ENCODE assay signal across 9 cellular contexts in the genomic region with DNA sequence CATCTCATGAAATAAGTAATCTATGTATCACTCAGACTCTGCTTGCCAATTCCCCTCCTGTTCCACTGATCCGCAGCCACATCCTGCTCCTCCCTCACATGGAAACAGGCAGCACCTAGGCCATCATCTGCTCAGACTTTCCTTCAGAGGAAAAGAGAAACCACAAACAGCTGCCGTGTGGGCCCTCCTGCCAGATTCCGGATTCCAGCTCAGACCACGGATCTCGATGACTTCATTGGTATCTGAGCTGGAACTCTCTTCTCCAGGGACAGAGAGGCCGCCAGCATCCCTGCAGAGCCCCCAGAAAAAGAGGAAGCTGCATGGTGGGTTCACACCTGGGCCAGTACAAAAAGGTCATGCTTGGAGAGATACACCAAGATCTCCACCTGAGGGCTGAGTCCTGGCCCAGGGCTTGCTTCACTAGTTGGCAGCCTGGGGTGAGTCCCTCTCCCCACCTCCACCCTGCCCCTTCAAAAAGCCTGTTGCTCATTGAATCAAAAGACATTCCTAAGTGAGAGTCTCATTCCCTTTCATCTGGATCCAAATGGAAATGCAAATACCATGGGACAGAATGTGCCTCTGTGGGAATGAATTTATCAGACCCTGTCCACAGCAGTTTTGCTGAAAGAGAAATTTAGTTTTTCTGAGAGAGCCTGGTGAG. TPM values are rescaled to one million over a fixed set of nuclear protein-coding genes. Genes with fewer than 3 reads are reported as not detected.
A peak's percentile ranks its signal among the peaks of the same experiment; 100 is the strongest.
DNase-seq lines count a peak whose midpoint lies in the region; ATAC-seq and TF ChIP-seq lines count a peak whose summit lies in the region.
"Had no signal": no experiment of that assay in that cellular context is flagged by ENCODE, and none has a peak within 500 bp of the region (broad histone marks: within the 10 kb centered on the region; RNA-seq: fewer than 3 reads in every experiment).

No MANE protein-coding gene starts in this region.

- H3K4me1 Mint-ChIP-seq in endodermal cell, result peaks cover 6% of the 10 kb centered on the region
- H3K4me1 Mint-ChIP-seq in type B pancreatic cell (ENCODE audit: unreplicated experiment), result peaks cover 26% of the 10 kb centered on the region

- TF ChIP-seq CTCF in endodermal cell (conservative IDR thresholded peaks at IDR 0.05) (no peak), type B pancreatic cell (conservative IDR thresholded peaks at IDR 0.05) (no peak), colonic mucosa (IDR thresholded peaks at IDR 0.05) (no peak)

- H3K27me3 ChIP-seq in endodermal cell (ENCODE audit: control insufficient read depth, insufficient read depth, low read length, poor library complexity, severe bottlenecking), result peaks cover 60% of the 10 kb centered on the region
- H3K27me3 ChIP-seq in colonic mucosa, result no peaks in the 10 kb centered on the region
- H3K27me3 ChIP-seq: cardiac muscle cell had no signal

- H3K4me3 ChIP-seq in endodermal cell (ENCODE audit: low read length) (no peak overlapping the region), colonic mucosa (no peak overlapping the region)
- H3K4me3 ChIP-seq: cardiac muscle cell had no signal

- no peaks in the 10 kb centered on the region for H3K4me1 ChIP-seq in endodermal cell (ENCODE audit: control insufficient read depth, insufficient read depth, low read length)
- peaks cover 3% of the 10 kb centered on the region for H3K4me1 ChIP-seq in colonic mucosa

- intact Hi-C loops in colonic mucosa (cut with DNase I), result loop anchor here (5.0 to 10.0 kb wide), 2 partner anchors 81 to 129 kb away; no protein-coding TSS in a partner anchor

- H3K9me3 ChIP-seq in endodermal cell (ENCODE audit: control insufficient read depth, low read length) (no peaks in the 10 kb centered on the region), colonic mucosa (no peaks in the 10 kb centered on the region)

- H3K27ac Mint-ChIP-seq in endodermal cell (no peak overlapping the region), type B pancreatic cell (no peak overlapping the region)

- DNase-seq in AG08395 (ENCODE audit: low spot score), result peak; percentile 91
- peak; percentile 99 for DNase-seq in H4 (ENCODE audit: low spot score)
- DNase-seq in endodermal cell, result peak; percentile 72
- peak; percentile 22 for DNase-seq in stimulated activated CD4-positive, alpha-beta T cell treated with anti-CD3 and anti-CD28 coated beads, Interleukin-4, amount 100 ng/mL, for 24 hours
- no peak for DNase-seq in type B pancreatic cell (ENCODE audit: extremely low spot score, unreplicated experiment)
- DNase-seq in colonic mucosa, result no peak

- no peak overlapping the region for H3K9ac ChIP-seq in endodermal cell (ENCODE audit: extremely low read depth, low read length, poor library complexity, severe bottlenecking)
- no peak overlapping the region for H3K9ac ChIP-seq in colonic mucosa (ENCODE audit: low read depth in 2 of 2, low read length in 2 of 2)

- H3K9me3 Mint-ChIP-seq in endodermal cell (no peaks in the 10 kb centered on the region), type B pancreatic cell (no peaks in the 10 kb centered on the region)

- ATAC-seq in SK-N-SH treated with all-trans-retinoic acid at 6 μM for 48 hours (peak; percentile 83), HG02759 (IDR thresholded peaks at IDR 0.05; ENCODE audit: unreplicated experiment) (no peak)

- H3K36me3 Mint-ChIP-seq in endodermal cell (ENCODE audit: low read depth) (no peaks in the 10 kb centered on the region), type B pancreatic cell (no peaks in the 10 kb centered on the region)

- H3K4me3 Mint-ChIP-seq in endodermal cell (no peak overlapping the region), type B pancreatic cell (no peak overlapping the region)

- no peak overlapping the region for H3K27ac ChIP-seq in endodermal cell (ENCODE audit: low read depth, low read length)
- no peak overlapping the region for H3K27ac ChIP-seq in colonic mucosa
- H3K27ac ChIP-seq: cardiac muscle cell had no signal

- WGBS in endodermal cell (ENCODE audit: insufficient coverage in 1 of 2, insufficient read length in 1 of 2), 2 experiments, result 75 to 82% methylated on average over 6 of the region's 6 CpGs

- peaks cover 81% of the 10 kb centered on the region for H3K27me3 Mint-ChIP-seq in endodermal cell (ENCODE audit: insufficient read depth)
- peaks cover 13% of the 10 kb centered on the region for H3K27me3 Mint-ChIP-seq in type B pancreatic cell

- H3K36me3 ChIP-seq in endodermal cell (ENCODE audit: control insufficient read depth, insufficient read depth, low read length) (no peaks in the 10 kb centered on the region), colonic mucosa (no peaks in the 10 kb centered on the region)
- H3K36me3 ChIP-seq: cardiac muscle cell had no signal

TF ChIP-seq in SK-N-SH treated with all-trans-retinoic acid at 6 μM for 48 hours, 23 proteins besides CTCF, POLR2A, EP300 and RAD21:
- TF ChIP-seq, protein P1, sequence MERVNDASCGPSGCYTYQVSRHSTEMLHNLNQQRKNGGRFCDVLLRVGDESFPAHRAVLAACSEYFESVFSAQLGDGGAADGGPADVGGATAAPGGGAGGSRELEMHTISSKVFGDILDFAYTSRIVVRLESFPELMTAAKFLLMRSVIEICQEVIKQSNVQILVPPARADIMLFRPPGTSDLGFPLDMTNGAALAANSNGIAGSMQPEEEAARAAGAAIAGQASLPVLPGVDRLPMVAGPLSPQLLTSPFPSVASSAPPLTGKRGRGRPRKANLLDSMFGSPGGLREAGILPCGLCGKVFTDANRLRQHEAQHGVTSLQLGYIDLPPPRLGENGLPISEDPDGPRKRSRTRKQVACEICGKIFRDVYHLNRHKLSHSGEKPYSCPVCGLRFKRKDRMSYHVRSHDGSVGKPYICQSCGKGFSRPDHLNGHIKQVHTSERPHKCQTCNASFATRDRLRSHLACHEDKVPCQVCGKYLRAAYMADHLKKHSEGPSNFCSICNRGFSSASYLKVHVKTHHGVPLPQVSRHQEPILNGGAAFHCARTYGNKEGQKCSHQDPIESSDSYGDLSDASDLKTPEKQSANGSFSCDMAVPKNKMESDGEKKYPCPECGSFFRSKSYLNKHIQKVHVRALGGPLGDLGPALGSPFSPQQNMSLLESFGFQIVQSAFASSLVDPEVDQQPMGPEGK (CRISPR knock-in tag; IDR thresholded peaks at IDR 0.05; ENCODE audit: borderline replicate concordance), result no peak
- TF ChIP-seq PPARA (CRISPR knock-in tag; IDR thresholded peaks at IDR 0.05; ENCODE audit: borderline replicate concordance) (no peak), TOX (CRISPR knock-in tag; IDR thresholded peaks at IDR 0.05; ENCODE audit: borderline replicate concordance) (no peak), GLIS3 (CRISPR knock-in tag; IDR thresholded peaks at IDR 0.05) (no peak), ESRRG (CRISPR knock-in tag; IDR thresholded peaks at IDR 0.05) (no peak), ISL1 (CRISPR knock-in tag; IDR thresholded peaks at IDR 0.05) (no peak), ZNF565 (CRISPR knock-in tag; conservative IDR thresholded peaks at IDR 0.05; ENCODE audit: low read depth) (no peak)
- TF ChIP-seq, protein P2, sequence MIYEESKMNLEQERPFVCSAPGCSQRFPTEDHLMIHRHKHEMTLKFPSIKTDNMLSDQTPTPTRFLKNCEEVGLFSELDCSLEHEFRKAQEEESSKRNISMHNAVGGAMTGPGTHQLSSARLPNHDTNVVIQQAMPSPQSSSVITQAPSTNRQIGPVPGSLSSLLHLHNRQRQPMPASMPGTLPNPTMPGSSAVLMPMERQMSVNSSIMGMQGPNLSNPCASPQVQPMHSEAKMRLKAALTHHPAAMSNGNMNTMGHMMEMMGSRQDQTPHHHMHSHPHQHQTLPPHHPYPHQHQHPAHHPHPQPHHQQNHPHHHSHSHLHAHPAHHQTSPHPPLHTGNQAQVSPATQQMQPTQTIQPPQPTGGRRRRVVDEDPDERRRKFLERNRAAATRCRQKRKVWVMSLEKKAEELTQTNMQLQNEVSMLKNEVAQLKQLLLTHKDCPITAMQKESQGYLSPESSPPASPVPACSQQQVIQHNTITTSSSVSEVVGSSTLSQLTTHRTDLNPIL (CRISPR knock-in tag; IDR thresholded peaks at IDR 0.05; ENCODE audit: low read depth), result no peak

RNA-seq across cellular contexts. Expression of a gene that starts 47.2 kb away (rescaled TPM):
- total RNA-seq in H4 (2014; rRNA removed; shearing (Covaris generic)), result not detected in 2 replicates
- total RNA-seq in endodermal cell (not detected), type B pancreatic cell (ENCODE audit: low replicate concordance) (0.29 and 0.79 TPM in 2 replicates), colonic mucosa (not detected)
- 27.1 TPM for polyA plus RNA-seq in endodermal cell (2013, experiment 1 of 2)
- 28.3 TPM for polyA plus RNA-seq in endodermal cell (2013, experiment 2 of 2)

RNA-seq across cellular contexts. Expression of a gene that starts 53.6 kb away (rescaled TPM):
- not detected in 2 replicates for total RNA-seq in H4 (2014; rRNA removed; shearing (Covaris generic))
- total RNA-seq in endodermal cell (under 1 TPM; 0.31 to 0.53 TPM), type B pancreatic cell (ENCODE audit: low replicate concordance) (0.43 and 0.79 TPM in 2 replicates), colonic mucosa (1 to 10 TPM; 1.2 to 2.1 TPM)
- not detected for polyA plus RNA-seq in endodermal cell (2013, experiment 1 of 2)
- polyA plus RNA-seq in endodermal cell (2013, experiment 2 of 2), result 0.66 TPM
- polyA plus RNA-seq: cardiac muscle cell had no signal

Comparison
In these comparisons a context has a peak if more than half of its experiments do, and no peak if none do; other contexts are left out.
1. DNase-seq: peak in AG08395 (single experiment), H4 (single experiment), endodermal cell (single experiment) and stimulated activated CD4-positive, alpha-beta T cell treated with anti-CD3 and anti-CD28 coated beads, Interleukin-4, amount 100 ng/mL, for 24 hours (single experiment); none in type B pancreatic cell (single experiment) and colonic mucosa (single experiment).